12 cellular contexts compared by ENCODE assay signal in the genomic region with DNA sequence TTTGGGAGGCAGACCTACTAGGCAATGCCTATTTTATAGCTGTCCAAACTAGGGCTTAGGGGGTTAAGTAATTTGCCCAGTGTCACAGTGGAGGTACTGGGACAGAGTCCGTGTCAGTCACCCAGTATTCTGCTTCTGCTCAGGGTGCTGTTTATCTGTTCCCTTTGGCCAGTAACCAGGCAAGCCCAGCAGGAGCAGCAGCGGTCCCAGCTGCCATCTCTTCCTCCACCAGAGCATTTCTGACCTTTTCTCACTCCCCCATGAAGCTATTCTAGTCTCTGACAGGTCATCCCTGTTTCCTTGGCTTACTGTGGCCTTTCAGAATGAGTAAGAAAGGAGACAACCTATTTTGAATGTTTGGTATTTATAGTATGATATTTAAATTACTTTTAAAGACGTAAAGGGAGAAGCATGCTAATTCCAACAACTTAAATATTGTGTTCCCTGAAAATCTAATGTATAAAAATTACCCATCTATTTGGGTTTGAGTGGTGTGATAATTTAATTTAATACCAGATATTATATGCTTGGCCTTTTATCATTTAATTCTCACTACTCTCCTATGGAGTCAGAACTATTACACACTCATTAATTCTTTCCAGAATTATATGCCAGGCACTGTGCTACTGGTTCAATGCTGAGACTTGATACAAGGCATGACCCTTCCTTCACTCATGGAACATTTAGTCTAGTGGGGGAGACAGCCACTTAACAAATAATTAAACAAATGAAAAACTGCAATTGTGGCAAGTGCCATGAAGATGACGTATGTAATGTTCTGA.
A peak's percentile ranks its signal among the peaks of the same experiment; 100 is the strongest.
DNase-seq lines count a peak whose midpoint lies in the region; ATAC-seq and TF ChIP-seq lines count a peak whose summit lies in the region.
"Had no signal": no experiment of that assay in that cellular context is flagged by ENCODE, and none has a peak within 500 bp of the region (broad histone marks: within the 10 kb centered on the region; RNA-seq: fewer than 3 reads in every experiment).

No MANE protein-coding gene starts in this region.

- no peak overlapping the region for H3K4me2 ChIP-seq in trophoblast cell (ENCODE audit: low read length)
- H3K4me2 ChIP-seq: SK-N-SH had no signal

- H2AFZ ChIP-seq in trophoblast cell (ENCODE audit: insufficient read depth, low read length, poor library complexity), result no peak overlapping the region

- peak overlapping the region; percentile 86 for H3K27ac Mint-ChIP-seq in activated T-cell treated with anti-CD3 and anti-CD28 coated beads, Interleukin-2, amount 50 U/mL, for 72 hours

- no peak overlapping the region for H4K8ac ChIP-seq in trophoblast cell (ENCODE audit: low read depth, low read length)

- no peak for TF ChIP-seq POLR2A in adrenal gland (IDR thresholded peaks at IDR 0.05)

- H3K9ac ChIP-seq in skeletal muscle tissue (ENCODE audit: low read depth in 1 of 3, low read length in 3 of 3) (peak overlapping the region in 1 of 3 donors; percentile 43), trophoblast cell (ENCODE audit: low read length) (no peak overlapping the region)
- H3K9ac ChIP-seq: SK-N-SH had no signal

- no peaks in the 10 kb centered on the region for H3K79me2 ChIP-seq in trophoblast cell (ENCODE audit: control insufficient read depth, insufficient read depth, low read length, poor library complexity)

- TF ChIP-seq CTCF in adrenal gland (IDR thresholded peaks at IDR 0.05), result no peak

- WGBS in adrenal gland, 4 donors, result 45 to 82% (median 63%) methylated on average over 4 of the region's 4 CpGs
- no CpG with 5 or more reads among the region's 4 CpGs for WGBS in trophoblast cell (ENCODE audit: extremely low coverage, insufficient coverage, insufficient read length)

- H3K9me3 ChIP-seq in skeletal muscle tissue (ENCODE audit: control insufficient read depth in 3 of 3, low read length in 3 of 3), result no peaks in the 10 kb centered on the region
- no peaks in the 10 kb centered on the region for H3K9me3 ChIP-seq in adrenal gland (replicated peaks in 1 of 3)
- no peaks in the 10 kb centered on the region for H3K9me3 ChIP-seq in trophoblast cell (ENCODE audit: insufficient read depth, low read depth, low read length)
- H3K9me3 ChIP-seq: esophagus squamous epithelium, mucosa of descending colon, SK-N-SH had no signal

- H3K79me1 ChIP-seq in trophoblast cell (ENCODE audit: low read length), result no peaks in the 10 kb centered on the region

- H3K4ac ChIP-seq in trophoblast cell (ENCODE audit: low read depth, low read length), result no peak overlapping the region

- no peaks in the 10 kb centered on the region for H3K27me3 Mint-ChIP-seq in activated T-cell treated with anti-CD3 and anti-CD28 coated beads, Interleukin-2, amount 50 U/mL, for 72 hours (ENCODE audit: low read depth)

- H3K27ac ChIP-seq in skeletal muscle tissue (ENCODE audit: low read depth, low read length), result peak overlapping the region; percentile 38
- H3K27ac ChIP-seq in adrenal gland, result no peak overlapping the region
- no peak overlapping the region for H3K27ac ChIP-seq in trophoblast cell (ENCODE audit: low read depth, low read length)
- H3K27ac ChIP-seq: esophagus squamous epithelium had no signal

- peaks cover 24% of the 10 kb centered on the region for H3K4me1 Mint-ChIP-seq in activated T-cell treated with anti-CD3 and anti-CD28 coated beads, Interleukin-2, amount 50 U/mL, for 72 hours (ENCODE audit: low read depth)

- peaks cover 3 to 10% (median 5%) of the 10 kb centered on the region in 3 donors for H3K36me3 ChIP-seq in skeletal muscle tissue (ENCODE audit: control insufficient read depth in 3 of 3, insufficient read depth in 3 of 3, low read length in 3 of 3)
- peaks cover 0 to 15% of the 10 kb centered on the region in 2 donors for H3K36me3 ChIP-seq in adrenal gland (replicated peaks in 1 of 2)
- peaks cover 6% of the 10 kb centered on the region in 2 experiments for H3K36me3 ChIP-seq in trophoblast cell (ENCODE audit: control insufficient read depth in 1 of 2, insufficient read depth in 2 of 2, low read length in 2 of 2)

- H2BK12ac ChIP-seq in trophoblast cell (ENCODE audit: low read length), result no peak overlapping the region

- H3K27me3 ChIP-seq in skeletal muscle tissue (ENCODE audit: control insufficient read depth in 3 of 3, insufficient read depth in 3 of 3, low read length in 3 of 3), result peaks cover 0 to 2% (median 0%) of the 10 kb centered on the region in 3 donors
- peaks cover 12% of the 10 kb centered on the region for H3K27me3 ChIP-seq in adrenal gland
- H3K27me3 ChIP-seq in trophoblast cell (ENCODE audit: insufficient read depth, low read length), result no peaks in the 10 kb centered on the region
- H3K27me3 ChIP-seq: esophagus squamous epithelium had no signal

- no peak overlapping the region for H4K91ac ChIP-seq in trophoblast cell (ENCODE audit: low read depth, low read length)

- H3K23ac ChIP-seq in trophoblast cell (ENCODE audit: low read length), result no peak overlapping the region

- H3K4me3 Mint-ChIP-seq in activated T-cell treated with anti-CD3 and anti-CD28 coated beads, Interleukin-2, amount 50 U/mL, for 72 hours, result no peak overlapping the region

- H3K4me3 ChIP-seq in skeletal muscle tissue (ENCODE audit: low read length in 3 of 3), result no peak overlapping the region
- no peak overlapping the region for H3K4me3 ChIP-seq in adrenal gland
- H3K4me3 ChIP-seq in trophoblast cell (ENCODE audit: low read depth, low read length), result no peak overlapping the region
- H3K4me3 ChIP-seq: esophagus squamous epithelium, mucosa of descending colon had no signal

- no peaks in the 10 kb centered on the region for H3K9me3 Mint-ChIP-seq in activated T-cell treated with anti-CD3 and anti-CD28 coated beads, Interleukin-2, amount 50 U/mL, for 72 hours

- peaks cover 4 to 10% of the 10 kb centered on the region in 2 donors for H3K36me3 Mint-ChIP-seq in activated T-cell treated with anti-CD3 and anti-CD28 coated beads, Interleukin-2, amount 50 U/mL, for 72 hours (ENCODE audit: insufficient read depth in 2 of 2)

- ATAC-seq in activated T-cell treated with anti-CD3 and anti-CD28 coated beads, Interleukin-2, amount 50 U/mL, for 72 hours (replicated peaks in 1 of 2), result peak in 1 of 2 donors; percentile 56
- ATAC-seq in HG02571 (IDR thresholded peaks at IDR 0.05; ENCODE audit: unreplicated experiment), result peak; percentile 79
- peak; percentile 91 for ATAC-seq in HG03558 (IDR thresholded peaks at IDR 0.05; ENCODE audit: extremely low read depth, unreplicated experiment)
- ATAC-seq: mucosa of descending colon had no signal

- H3K4me1 ChIP-seq in skeletal muscle tissue (ENCODE audit: control insufficient read depth in 3 of 3, insufficient read depth in 3 of 3, low read length in 3 of 3), result peaks cover 6 to 7% (median 6%) of the 10 kb centered on the region in 3 donors
- no peaks in the 10 kb centered on the region for H3K4me1 ChIP-seq in adrenal gland (replicated peaks in 1 of 2)
- H3K4me1 ChIP-seq in trophoblast cell (ENCODE audit: control insufficient read depth in 1 of 2, insufficient read depth in 2 of 2, low read length in 2 of 2), result no peaks in the 10 kb centered on the region
- H3K4me1 ChIP-seq: esophagus squamous epithelium had no signal

- no peak for DNase-seq in activated T-cell treated with anti-CD3 and anti-CD28 coated beads, Interleukin-2, amount 50 U/mL, for 72 hours
- DNase-seq in activated T-cell treated with anti-CD3 and anti-CD28 coated beads for 4 hours (no peak), adrenal gland (no peak), trophoblast cell (no peak)
- DNase-seq in activated T-cell treated with anti-CD3 and anti-CD28 coated beads, Interleukin-2, amount 50 U/mL, for 48 hours, result no peak
- DNase-seq: esophagus squamous epithelium; mucosa of descending colon; SK-N-SH; stimulated activated CD4-positive, alpha-beta T cell treated with anti-CD3 and anti-CD28 coated beads, Interleukin-4, amount 100 ng/mL, for 4 hours had no signal

- no peak overlapping the region for H2BK120ac ChIP-seq in trophoblast cell (ENCODE audit: insufficient read depth, low read length, poor library complexity)

- H3K18ac ChIP-seq in trophoblast cell (ENCODE audit: low read length), result no peak overlapping the region

- H3K14ac ChIP-seq in trophoblast cell (ENCODE audit: low read length), result no peak overlapping the region

- H2AK5ac ChIP-seq in trophoblast cell (ENCODE audit: low read length), result no peak overlapping the region

- H4K12ac ChIP-seq in trophoblast cell (ENCODE audit: low read depth, low read length), result no peak overlapping the region

- no peak overlapping the region for H2BK5ac ChIP-seq in trophoblast cell (ENCODE audit: low read depth, low read length, poor library complexity)

- intact Hi-C loops in adrenal gland (cut with DNase I), result no loop called here
